ENCODE assay signal across 10 cellular contexts in the genomic region with DNA sequence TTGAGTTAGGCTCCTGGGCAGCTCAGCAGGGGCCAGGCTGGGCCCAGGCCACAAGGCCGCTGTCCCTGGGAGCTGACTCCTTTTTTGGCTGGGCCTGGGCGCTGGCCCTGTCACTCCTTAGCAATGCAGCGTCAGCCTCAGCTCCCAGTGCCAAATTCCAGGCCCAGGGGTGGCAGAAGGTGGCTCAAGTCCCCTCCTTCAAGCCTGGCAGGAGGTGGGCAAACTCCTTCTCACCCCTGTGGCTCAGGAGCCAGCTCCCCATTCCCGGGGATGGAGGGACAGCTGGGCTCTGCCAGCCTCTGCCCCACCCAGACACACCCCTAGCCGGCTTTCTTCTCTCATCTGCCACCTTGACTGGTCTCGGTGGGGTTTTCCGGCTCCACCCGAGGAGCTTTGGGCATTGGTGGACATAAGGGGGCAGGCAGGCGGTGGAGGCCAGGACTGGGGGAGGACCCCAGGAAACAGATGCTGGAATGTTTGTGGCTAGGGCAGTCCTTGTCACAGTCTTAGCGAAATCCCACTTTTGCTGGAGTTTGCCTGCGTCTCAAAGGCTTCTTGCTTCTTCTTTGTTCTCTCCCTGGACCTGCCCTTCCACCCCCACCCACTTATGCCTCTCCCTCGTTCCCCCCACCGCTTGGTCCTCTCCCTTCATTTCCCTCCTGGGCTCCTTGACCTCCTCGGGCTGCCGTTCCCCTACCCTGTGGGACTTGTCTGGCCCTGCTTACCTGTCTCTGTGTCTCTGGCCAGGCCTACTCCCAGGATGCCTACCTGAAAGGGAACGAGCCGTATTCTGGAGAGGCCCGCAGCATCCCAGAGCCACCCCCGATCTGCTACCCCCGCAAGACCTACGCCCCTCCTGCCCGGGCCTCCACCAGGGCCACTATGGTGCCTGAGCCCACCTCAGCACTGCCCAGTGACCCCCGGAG. TPM values are rescaled to one million over a fixed set of nuclear protein-coding genes. Genes with fewer than 3 reads are reported as not detected.
DNase-seq lines count a peak whose midpoint lies in the region; ATAC-seq, FAIRE-seq and TF ChIP-seq lines count a peak whose summit lies in the region.
"Had no signal": no experiment of that assay in that cellular context is flagged by ENCODE, and none has a peak within 500 bp of the region (broad histone marks: within the 10 kb centered on the region; RNA-seq: fewer than 3 reads in every experiment).

No MANE protein-coding gene starts in this region.

- H3K9ac ChIP-seq in K562 (ENCODE audit: insufficient read depth in 1 of 2, low read depth in 2 of 2, low read length in 2 of 2) (peak overlapping the region in 1 of 2 experiments; percentile 2; a peak in 1 of 4 replicates), smooth muscle cell (ENCODE audit: low read depth) (peak overlapping the region; percentile 96)

- no peaks in the 10 kb centered on the region for H3F3A ChIP-seq in smooth muscle cell (ENCODE audit: low read depth)

- H2AFZ ChIP-seq in K562 (ENCODE audit: low read depth, low read length): peak overlapping the region; percentile 11; the same call in 1 of the 2 replicates
- H2AFZ ChIP-seq in smooth muscle cell (ENCODE audit: low read depth): no peak overlapping the region

- no peaks in the 10 kb centered on the region for H3K36me3 ChIP-seq in K562 (ENCODE audit: control insufficient read depth, insufficient read depth, low read length)
- no peaks in the 10 kb centered on the region for H3K36me3 ChIP-seq in smooth muscle cell (ENCODE audit: low read depth)

- no peak overlapping the region for H3K4me3 Mint-ChIP-seq in activated CD4-positive, alpha-beta T cell treated with anti-CD3 and anti-CD28 coated beads, Interleukin-2, amount 10 ng/mL, durations not matched to agents 7 days and 5 days

- no peaks in the 10 kb centered on the region for H3K4me1 Mint-ChIP-seq in activated CD4-positive, alpha-beta T cell treated with anti-CD3 and anti-CD28 coated beads, Interleukin-2, amount 10 ng/mL, durations not matched to agents 7 days and 5 days

- in situ Hi-C loops in K562 (cut with MboI): no loop called here

- intact Hi-C loops in K562 (cut with micrococcal nuclease) (no loop called here), right cardiac atrium (cut with DNase I) (no loop called here)

- H3K27me3 ChIP-seq in K562 (ENCODE audit: control insufficient read depth in 2 of 2, insufficient read depth in 2 of 2, low read length in 2 of 2) (peaks cover 0 to 28% of the 10 kb centered on the region in 2 experiments; a peak in 2 of 5 replicates), right cardiac atrium (ENCODE audit: control insufficient read depth, insufficient read depth) (no peaks in the 10 kb centered on the region), smooth muscle cell (ENCODE audit: low read depth) (no peaks in the 10 kb centered on the region)

- no peak for TF ChIP-seq EP300 in K562 (IDR thresholded peaks at IDR 0.05; ENCODE audit: low read length)

- no peak for TF ChIP-seq RAD21 in K562 (CRISPR knock-in tag; conservative IDR thresholded peaks at IDR 0.05 in 1 of 2, IDR thresholded peaks at IDR 0.05 in 1 of 2)

- H3K27ac Mint-ChIP-seq in activated CD4-positive, alpha-beta T cell treated with anti-CD3 and anti-CD28 coated beads, Interleukin-2, amount 10 ng/mL, durations not matched to agents 7 days and 5 days: no peak overlapping the region

- DNase-seq in GM20000 (ENCODE audit: low spot score) (peak; percentile 41), K562 (ENCODE audit: extremely low read depth in 1 of 4, low spot score in 3 of 4) (peak in 3 of 4 experiments; percentile 10 to 26 (median 20)), right cardiac atrium (peak; percentile 84 to 90 (median 88)), smooth muscle cell (lab: John Stamatoyannopoulos, UW; ENCODE audit: unreplicated experiment) (no peak), NCI-H82 (lab: John Stamatoyannopoulos, UW) (no peak)
- no peak for DNase-seq in activated CD4-positive, alpha-beta T cell treated with anti-CD3 and anti-CD28 coated beads, Interleukin-2, amount 10 ng/mL, durations not matched to agents 7 days and 5 days

- POLR2A ChIA-PET in K562 (lab: Yijun Ruan, JAX): no interaction called here
- POLR2A ChIA-PET in activated CD4-positive, alpha-beta T cell treated with anti-CD3 and anti-CD28 coated beads, Interleukin-2, amount 10 ng/mL, durations not matched to agents 7 days and 5 days (lab: Charles Lee): no interaction called here

- no peak for TF ChIP-seq CTCF in GM20000 (IDR thresholded peaks at IDR 0.05; ENCODE audit: extremely low read depth, missing control alignments)
- no peak for TF ChIP-seq CTCF in K562 (IDR thresholded peaks at IDR 0.05 in 2 of 3, conservative IDR thresholded peaks at IDR 0.05 in 1 of 3; ENCODE audit: insufficient read depth in 2 of 3, low read depth in 1 of 3, low read length in 3 of 3)
- no peak for TF ChIP-seq CTCF in smooth muscle cell (IDR thresholded peaks at IDR 0.05; ENCODE audit: borderline replicate concordance, insufficient read depth, poor library complexity, severe bottlenecking)

- H3K27ac ChIP-seq in K562 (ENCODE audit: extremely low read depth, low read depth, low read length) (no peak overlapping the region), right cardiac atrium (ENCODE audit: low read length) (peak overlapping the region; percentile 72), smooth muscle cell (ENCODE audit: low read depth) (peak overlapping the region; percentile 98)

- no peaks in the 10 kb centered on the region for H3K36me3 Mint-ChIP-seq in activated CD4-positive, alpha-beta T cell treated with anti-CD3 and anti-CD28 coated beads, Interleukin-2, amount 10 ng/mL, durations not matched to agents 7 days and 5 days (ENCODE audit: low read depth)

- H3K4me3 ChIP-seq in K562 (no peak overlapping the region), right cardiac atrium (ENCODE audit: low read length) (peak overlapping the region; percentile 29), smooth muscle cell (peak overlapping the region; percentile 39)

- peak overlapping the region; percentile 59 for H3K4me2 ChIP-seq in K562 (ENCODE audit: insufficient read depth, low read length)
- H3K4me2 ChIP-seq in smooth muscle cell: peak overlapping the region; percentile 81

- CTCF ChIA-PET in K562 (lab: Yijun Ruan, JAX; ENCODE audit: low intra/inter-chr PET ratio): no interaction called here
- CTCF ChIA-PET in activated CD4-positive, alpha-beta T cell treated with anti-CD3 and anti-CD28 coated beads, Interleukin-2, amount 10 ng/mL, durations not matched to agents 7 days and 5 days (lab: Charles Lee): no interaction called here

- no peaks in the 10 kb centered on the region for H3K9me3 ChIP-seq in K562 (replicated peaks; ENCODE audit: control insufficient read depth, insufficient read depth, low read depth, low read length)
- H3K9me3 ChIP-seq in right cardiac atrium (ENCODE audit: control insufficient read depth, low read length): no peaks in the 10 kb centered on the region
- no peaks in the 10 kb centered on the region for H3K9me3 ChIP-seq in smooth muscle cell (replicated peaks; ENCODE audit: low read depth)

- no peaks in the 10 kb centered on the region for H3K9me1 ChIP-seq in K562 (ENCODE audit: control insufficient read depth, insufficient read depth, low read length)

- H4K20me1 ChIP-seq in K562 (replicated peaks; ENCODE audit: control insufficient read depth, insufficient read depth, low read length) (no peaks in the 10 kb centered on the region), smooth muscle cell (ENCODE audit: low read depth) (peaks cover 53% of the 10 kb centered on the region)

- TF ChIP-seq POLR2A in K562 (conservative IDR thresholded peaks at IDR 0.05): no peak

- no TSS peak for BruUV-seq in K562 (replicated peaks; lab: Mats Ljungman, UMichigan)

- ATAC-seq in K562 (no peak), right cardiac atrium (peak; percentile 71 to 74), HG02588 (IDR thresholded peaks at IDR 0.05; ENCODE audit: unreplicated experiment) (no peak), GM19395 (IDR thresholded peaks at IDR 0.05; ENCODE audit: unreplicated experiment) (no peak)

- no peaks in the 10 kb centered on the region for H3K9me3 Mint-ChIP-seq in activated CD4-positive, alpha-beta T cell treated with anti-CD3 and anti-CD28 coated beads, Interleukin-2, amount 10 ng/mL, durations not matched to agents 7 days and 5 days

- FAIRE-seq in K562 (lab: Jason Lieb, UNC): no peak
- FAIRE-seq: GM12891, TTC549 had no signal

- H3K79me2 ChIP-seq in K562 (ENCODE audit: control insufficient read depth, insufficient read depth, low read length): no peaks in the 10 kb centered on the region
- peaks cover 12% of the 10 kb centered on the region for H3K79me2 ChIP-seq in smooth muscle cell (ENCODE audit: low read depth)

- 45% methylated on average over 23 of the region's 23 CpGs for WGBS in K562 (ENCODE audit: insufficient coverage, low coverage, missing lambda C conversion rate)
- 48% methylated on average over 23 of the region's 23 CpGs for WGBS in right cardiac atrium
- 86% methylated on average over 21 of the region's 23 CpGs for WGBS in smooth muscle cell (ENCODE audit: low lambda C conversion rate)

- H3K27me3 Mint-ChIP-seq in activated CD4-positive, alpha-beta T cell treated with anti-CD3 and anti-CD28 coated beads, Interleukin-2, amount 10 ng/mL, durations not matched to agents 7 days and 5 days: no peaks in the 10 kb centered on the region

- peaks cover 17 to 58% of the 10 kb centered on the region in 2 experiments; a peak in 4 of 5 replicates for H3K4me1 ChIP-seq in K562 (replicated peaks in 1 of 2; ENCODE audit: control insufficient read depth in 2 of 2, insufficient read depth in 2 of 2, low read length in 2 of 2)
- no peaks in the 10 kb centered on the region for H3K4me1 ChIP-seq in right cardiac atrium (ENCODE audit: control insufficient read depth, insufficient read depth, low read length)
- no peaks in the 10 kb centered on the region for H3K4me1 ChIP-seq in smooth muscle cell (ENCODE audit: low read depth)

RNA-seq across cellular contexts. Expression of a gene that starts 37.4 kb away (rescaled TPM):
- 5.4 and 10.3 TPM in 2 replicates for total RNA-seq in K562 (2011; cell fraction: chromatin; rRNA removed; ENCODE audit: low replicate concordance)
- 3.6 and 6.0 TPM in 2 replicates for total RNA-seq in K562 (2011; cell fraction: nucleolus; rRNA removed)
- 4.4 and 6.6 TPM in 2 replicates for total RNA-seq in K562 (2011; cell fraction: nucleoplasm; rRNA removed)
- total RNA-seq in K562 (2014; rRNA removed) (0.33 and 0.86 TPM in 2 replicates), K562 (2014; rRNA removed; fragmentation: Illumina TruSeq; extraction: Trizol) (0.06 and 0.25 TPM in 2 replicates), K562 (2015; rRNA removed; fragmentation: Illumina TruSeq; extraction: Trizol) (0.29 and 0.57 TPM in 2 replicates), K562 (2021) (1.4 and 2.7 TPM in 2 replicates), right cardiac atrium (10 to 100 TPM; 61.8 to 96.9 (median 77.4) TPM), smooth muscle cell (18.1 and 34.0 TPM in 2 replicates)
- polyA plus RNA-seq in K562 (2011; rRNA removed) (0.12 and 0.71 TPM in 2 replicates), K562 (2014; fragmentation: Illumina TruSeq; extraction: Trizol) (0.68 and 0.70 TPM in 2 replicates), K562 (2014; fragmentation: Nextera tagmentation; extraction: Ambion mirVana) (under 1 TPM; 0.01 to 0.03 TPM), K562 (2014; rRNA removed) (0.69 and 1.6 TPM in 2 replicates), right cardiac atrium (40.7 TPM), smooth muscle cell (24.9 and 30.0 TPM in 2 replicates)
- 0.10 and 1.00 TPM in 2 replicates for polyA plus RNA-seq in K562 (2011; cell fraction: cytosol; rRNA removed)
- polyA plus RNA-seq in K562 (2011; cell fraction: nucleus; rRNA removed): 0.80 and 2.2 TPM in 2 replicates
- 0.52 and 0.68 TPM in 2 replicates for polyA plus RNA-seq in K562 (2012)
- polyA minus RNA-seq in K562 (2011; rRNA and poly(A)+ RNA removed): 0.24 and 1.6 TPM in 2 replicates
- polyA minus RNA-seq in K562 (2011; cell fraction: cytosol; rRNA and poly(A)+ RNA removed): 0.18 and 1.4 TPM in 2 replicates
- 1.7 and 3.0 TPM in 2 replicates for polyA minus RNA-seq in K562 (2011; cell fraction: nucleus; rRNA and poly(A)+ RNA removed)
- total RNA-seq in activated CD4-positive, alpha-beta T cell treated with anti-CD3 and anti-CD28 coated beads, Interleukin-2, amount 10 ng/mL, durations not matched to agents 7 days and 5 days: under 1 TPM; 0.17 to 0.23 TPM

Comparison
In these comparisons a context has a peak if more than half of its experiments do, and no peak if none do; other contexts are left out.
1. DNase-seq: peak in GM20000 (single experiment), K562 (3 of 4) and right cardiac atrium (3 of 3); none in smooth muscle cell (single experiment), NCI-H82 (single experiment) and activated CD4-positive, alpha-beta T cell treated with anti-CD3 and anti-CD28 coated beads, Interleukin-2, amount 10 ng/mL, durations not matched to agents 7 days and 5 days (single experiment).
2. ATAC-seq: peak in right cardiac atrium (2 of 2); none in K562 (single experiment), HG02588 (single experiment) and GM19395 (single experiment).